23 cellular contexts compared by ENCODE assay signal in the genomic region with DNA sequence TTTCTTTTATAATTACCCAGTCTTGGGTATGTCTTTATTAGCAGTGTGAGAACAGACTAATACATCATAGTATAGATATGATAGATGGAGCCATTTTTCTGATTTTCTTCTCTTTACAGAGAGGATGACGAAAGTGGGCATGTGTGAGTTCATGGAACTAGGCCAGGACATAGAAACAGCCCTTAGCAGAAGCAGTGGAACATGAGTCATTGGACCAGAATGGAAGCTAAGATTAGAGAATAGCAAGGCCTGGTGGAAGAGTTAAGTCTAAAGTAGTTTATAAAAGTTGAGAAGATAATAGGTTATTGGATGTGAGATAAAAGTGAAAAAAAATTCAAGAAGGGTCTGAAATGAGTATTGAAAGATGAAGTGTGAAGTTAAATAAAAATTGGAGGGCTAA.
DNase-seq lines count a peak whose midpoint lies in the region; ATAC-seq, FAIRE-seq and TF ChIP-seq lines count a peak whose summit lies in the region.
"Had no signal": no experiment of that assay in that cellular context is flagged by ENCODE, and none has a peak within 500 bp of the region (broad histone marks: within the 10 kb centered on the region; RNA-seq: fewer than 3 reads in every experiment).

No MANE protein-coding gene starts in this region.

- H2AK5ac ChIP-seq in IMR-90 (ENCODE audit: low read depth, low read length) = no peak overlapping the region

- TF ChIP-seq CTCF in IMR-90 (conservative IDR thresholded peaks at IDR 0.05; ENCODE audit: low read depth, low read length) (no peak), bronchial epithelial cell (IDR thresholded peaks at IDR 0.05; ENCODE audit: insufficient read depth, low read length, severe bottlenecking) (no peak), tibial nerve (IDR thresholded peaks at IDR 0.05) (no peak), body of pancreas (IDR thresholded peaks at IDR 0.05) (no peak)

- H2AK9ac ChIP-seq in IMR-90 (replicated peaks; ENCODE audit: low read depth, low read length, poor library complexity) = no peak overlapping the region

- BruUV-seq in IMR-90 (replicated peaks; lab: Mats Ljungman, UMichigan) = no TSS peak

- ATAC-seq in IMR-90 (ENCODE audit: low read depth) (no peak), body of pancreas (no peak)

- H3K36me3 ChIP-seq in IMR-90 (ENCODE audit: control insufficient read depth, insufficient read depth, low read length) (no peaks in the 10 kb centered on the region), bronchial epithelial cell (ENCODE audit: control insufficient read depth, insufficient read depth, low read length) (no peaks in the 10 kb centered on the region), tibial nerve (no peaks in the 10 kb centered on the region), body of pancreas (replicated peaks in 1 of 2; ENCODE audit: insufficient read depth in 1 of 2, low read depth in 2 of 2) (no peaks in the 10 kb centered on the region)

- no peaks in the 10 kb centered on the region for H3K79me1 ChIP-seq in IMR-90 (ENCODE audit: low read depth in 1 of 2, low read length in 2 of 2)

- H3K9me1 ChIP-seq in IMR-90 (ENCODE audit: insufficient read depth, low read length) = no peaks in the 10 kb centered on the region

- no CpG with 5 or more reads among the region's 1 CpG for WGBS in IMR-90 (ENCODE audit: extremely low coverage in 2 of 2, insufficient read length in 1 of 2), 2 experiments
- 94 to 97% methylated on average over 1 of the region's 1 CpG for WGBS in tibial nerve, 2 donors
- 79 to 87% methylated on average over 1 of the region's 1 CpG for WGBS in body of pancreas, 2 donors

- no peak overlapping the region for H3K56ac ChIP-seq in IMR-90 (ENCODE audit: extremely low read depth, insufficient read depth, low read length)

- H2BK5ac ChIP-seq in IMR-90 (ENCODE audit: low read depth, low read length, poor library complexity, severe bottlenecking) = no peak overlapping the region

- in situ Hi-C loops in IMR-90 (cut with MboI; ENCODE audit: low sequenced_read_pairs) = no loop called here

- no peak overlapping the region for H2BK120ac ChIP-seq in IMR-90 (ENCODE audit: low read depth, low read length)

- H3K4ac ChIP-seq in IMR-90 (ENCODE audit: low read depth, low read length) = no peak overlapping the region

- peak; percentile 22 for DNase-seq in IMR-90
- peak; percentile 18 for DNase-seq in bronchial epithelial cell (ENCODE audit: low read depth)
- DNase-seq in myocyte (ENCODE audit: low read depth) = peak; percentile 56
- no peak for DNase-seq in NCI-H774 (lab: John Stamatoyannopoulos, UW)
- no peak for DNase-seq in NCI-H510A (lab: John Stamatoyannopoulos, UW)
- DNase-seq in tibial nerve (ENCODE audit: low spot score in 2 of 2) = no peak
- no peak for DNase-seq in body of pancreas
- DNase-seq: AML-193, DMS79, H7, HFFc6, Karpas-422, NCI-H1105, NCI-H2081, NCI-H2171 treated with DMSO at 0.1 percent for 48 hours, NCI-H446 treated with DMSO at 0.1 percent for 48 hours, Right ventricle myocardium superior had no signal

- dilution Hi-C loops in IMR-90 (cut with HindIII; ENCODE audit: low sequenced_read_pairs, unreplicated experiment) = no loop called here

- H3K4me1 ChIP-seq in IMR-90 (ENCODE audit: control insufficient read depth, insufficient read depth, low read length) = no peaks in the 10 kb centered on the region
- no peaks in the 10 kb centered on the region for H3K4me1 ChIP-seq in tibial nerve
- no peaks in the 10 kb centered on the region for H3K4me1 ChIP-seq in body of pancreas

- no peak for TF ChIP-seq EP300 in tibial nerve (IDR thresholded peaks at IDR 0.05)

- H3K27ac ChIP-seq in IMR-90 (ENCODE audit: insufficient read depth, low read length) = no peak overlapping the region
- H3K27ac ChIP-seq in tibial nerve = no peak overlapping the region
- no peak overlapping the region for H3K27ac ChIP-seq in body of pancreas
- H3K27ac ChIP-seq: C4-2B, SK-N-MC had no signal

- H3K27me3 ChIP-seq in IMR-90 (ENCODE audit: control insufficient read depth, insufficient read depth, low read length) (no peaks in the 10 kb centered on the region), bronchial epithelial cell (ENCODE audit: control insufficient read depth, insufficient read depth, low read length) (no peaks in the 10 kb centered on the region), tibial nerve (no peaks in the 10 kb centered on the region), body of pancreas (no peaks in the 10 kb centered on the region)

- H4K8ac ChIP-seq in IMR-90 (ENCODE audit: low read depth in 2 of 2, low read length in 2 of 2) = no peak overlapping the region

- TF ChIP-seq RAD21 in IMR-90 (IDR thresholded peaks at IDR 0.05; ENCODE audit: low read length) = no peak

- intact Hi-C loops in IMR-90 (cut with micrococcal nuclease) = no loop called here
- intact Hi-C loops in body of pancreas (cut with DNase I) = no loop called here

- POLR2A ChIA-PET in IMR-90 (lab: Charles Lee; ENCODE audit: unreplicated experiment) = no interaction called here

- H3K9ac ChIP-seq in IMR-90 (ENCODE audit: low read depth, low read length) = no peak overlapping the region

- no peak overlapping the region for H3K4me3 ChIP-seq in IMR-90 (ENCODE audit: insufficient read depth, low read depth, low read length)
- H3K4me3 ChIP-seq in bronchial epithelial cell (ENCODE audit: low read depth, low read length) = no peak overlapping the region
- no peak overlapping the region for H3K4me3 ChIP-seq in tibial nerve
- H3K4me3 ChIP-seq in body of pancreas = no peak overlapping the region
- H3K4me3 ChIP-seq: SK-N-MC had no signal

- H4K5ac ChIP-seq in IMR-90 (ENCODE audit: low read depth, low read length) = no peak overlapping the region

- H3K4me2 ChIP-seq in IMR-90 (ENCODE audit: low read depth, low read length) = no peak overlapping the region

- no peak for FAIRE-seq in bronchial epithelial cell (lab: Jason Lieb, UNC)
- FAIRE-seq: GM12892, GM18507, HTR-8/SVneo, RCC 7860 had no signal

- no peak overlapping the region for H2BK20ac ChIP-seq in IMR-90 (ENCODE audit: low read depth, low read length)

- no peak overlapping the region for H3K18ac ChIP-seq in IMR-90 (ENCODE audit: low read depth, low read length)

- no peak overlapping the region for H4K91ac ChIP-seq in IMR-90 (ENCODE audit: insufficient read depth, low read depth, low read length)

- H3K14ac ChIP-seq in IMR-90 (replicated peaks; ENCODE audit: low read depth, low read length) = no peak overlapping the region

- no peaks in the 10 kb centered on the region for H4K20me1 ChIP-seq in IMR-90 (ENCODE audit: insufficient read depth, low read length)

- CTCF ChIA-PET in IMR-90 (lab: Yijun Ruan, JAX) = no interaction called here

- no peak overlapping the region for H2BK15ac ChIP-seq in IMR-90 (ENCODE audit: low read depth, low read length)

- H3K23ac ChIP-seq in IMR-90 (ENCODE audit: low read depth, low read length) = no peak overlapping the region

- no peak overlapping the region for H2AFZ ChIP-seq in IMR-90 (replicated peaks; ENCODE audit: low read length, poor library complexity)

- TF ChIP-seq POLR2A in IMR-90 (IDR thresholded peaks at IDR 0.05; ENCODE audit: low read depth, low read length) = no peak
- TF ChIP-seq POLR2A in tibial nerve (IDR thresholded peaks at IDR 0.05) = no peak
- no peak for TF ChIP-seq POLR2A in body of pancreas (IDR thresholded peaks at IDR 0.05)

- H3K9me3 ChIP-seq in IMR-90 (ENCODE audit: control insufficient read depth, insufficient read depth, low read length) (no peaks in the 10 kb centered on the region), tibial nerve (no peaks in the 10 kb centered on the region), body of pancreas (no peaks in the 10 kb centered on the region)

TF ChIP-seq in IMR-90, 13 proteins besides CTCF, POLR2A, EP300 and RAD21:
- TF ChIP-seq MAZ (IDR thresholded peaks at IDR 0.05; ENCODE audit: borderline replicate concordance, low read depth, low read length) (no peak), RCOR1 (IDR thresholded peaks at IDR 0.05; ENCODE audit: insufficient replicate concordance, low read length) (no peak), FOS (IDR thresholded peaks at IDR 0.05; ENCODE audit: low read depth, low read length) (no peak), NFE2L2 (IDR thresholded peaks at IDR 0.05; ENCODE audit: low read depth, low read length) (no peak), BHLHE40 (IDR thresholded peaks at IDR 0.05; ENCODE audit: low read depth, low read length) (no peak), MXI1 (IDR thresholded peaks at IDR 0.05; ENCODE audit: borderline replicate concordance, low read depth, low read length) (no peak), SMC3 (IDR thresholded peaks at IDR 0.05; ENCODE audit: low read depth, low read length) (no peak), CEBPB (IDR thresholded peaks at IDR 0.05; ENCODE audit: low read depth, low read length) (no peak), RFX5 (IDR thresholded peaks at IDR 0.05; ENCODE audit: low read depth, low read length) (no peak), MAFK (IDR thresholded peaks at IDR 0.05; ENCODE audit: low read depth, low read length) (no peak), CHD1 (IDR thresholded peaks at IDR 0.05; ENCODE audit: low read depth, low read length) (no peak)
- TF ChIP-seq, protein P1, sequence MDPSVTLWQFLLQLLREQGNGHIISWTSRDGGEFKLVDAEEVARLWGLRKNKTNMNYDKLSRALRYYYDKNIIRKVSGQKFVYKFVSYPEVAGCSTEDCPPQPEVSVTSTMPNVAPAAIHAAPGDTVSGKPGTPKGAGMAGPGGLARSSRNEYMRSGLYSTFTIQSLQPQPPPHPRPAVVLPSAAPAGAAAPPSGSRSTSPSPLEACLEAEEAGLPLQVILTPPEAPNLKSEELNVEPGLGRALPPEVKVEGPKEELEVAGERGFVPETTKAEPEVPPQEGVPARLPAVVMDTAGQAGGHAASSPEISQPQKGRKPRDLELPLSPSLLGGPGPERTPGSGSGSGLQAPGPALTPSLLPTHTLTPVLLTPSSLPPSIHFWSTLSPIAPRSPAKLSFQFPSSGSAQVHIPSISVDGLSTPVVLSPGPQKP (IDR thresholded peaks at IDR 0.05; ENCODE audit: borderline replicate concordance, low read depth, low read length) = no peak
- TF ChIP-seq, protein P2, sequence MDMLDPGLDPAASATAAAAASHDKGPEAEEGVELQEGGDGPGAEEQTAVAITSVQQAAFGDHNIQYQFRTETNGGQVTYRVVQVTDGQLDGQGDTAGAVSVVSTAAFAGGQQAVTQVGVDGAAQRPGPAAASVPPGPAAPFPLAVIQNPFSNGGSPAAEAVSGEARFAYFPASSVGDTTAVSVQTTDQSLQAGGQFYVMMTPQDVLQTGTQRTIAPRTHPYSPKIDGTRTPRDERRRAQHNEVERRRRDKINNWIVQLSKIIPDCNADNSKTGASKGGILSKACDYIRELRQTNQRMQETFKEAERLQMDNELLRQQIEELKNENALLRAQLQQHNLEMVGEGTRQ (IDR thresholded peaks at IDR 0.05; ENCODE audit: low read depth, low read length) = no peak

Comparison
In these comparisons a context has a peak if more than half of its experiments do, and no peak if none do; other contexts are left out.
1. DNase-seq: peak in IMR-90 (single experiment), bronchial epithelial cell (single experiment) and myocyte (single experiment); none in NCI-H774 (single experiment), NCI-H510A (single experiment), tibial nerve (0 of 2) and body of pancreas (0 of 4).